ENCODE assay signal across 9 cellular contexts in the genomic region with DNA sequence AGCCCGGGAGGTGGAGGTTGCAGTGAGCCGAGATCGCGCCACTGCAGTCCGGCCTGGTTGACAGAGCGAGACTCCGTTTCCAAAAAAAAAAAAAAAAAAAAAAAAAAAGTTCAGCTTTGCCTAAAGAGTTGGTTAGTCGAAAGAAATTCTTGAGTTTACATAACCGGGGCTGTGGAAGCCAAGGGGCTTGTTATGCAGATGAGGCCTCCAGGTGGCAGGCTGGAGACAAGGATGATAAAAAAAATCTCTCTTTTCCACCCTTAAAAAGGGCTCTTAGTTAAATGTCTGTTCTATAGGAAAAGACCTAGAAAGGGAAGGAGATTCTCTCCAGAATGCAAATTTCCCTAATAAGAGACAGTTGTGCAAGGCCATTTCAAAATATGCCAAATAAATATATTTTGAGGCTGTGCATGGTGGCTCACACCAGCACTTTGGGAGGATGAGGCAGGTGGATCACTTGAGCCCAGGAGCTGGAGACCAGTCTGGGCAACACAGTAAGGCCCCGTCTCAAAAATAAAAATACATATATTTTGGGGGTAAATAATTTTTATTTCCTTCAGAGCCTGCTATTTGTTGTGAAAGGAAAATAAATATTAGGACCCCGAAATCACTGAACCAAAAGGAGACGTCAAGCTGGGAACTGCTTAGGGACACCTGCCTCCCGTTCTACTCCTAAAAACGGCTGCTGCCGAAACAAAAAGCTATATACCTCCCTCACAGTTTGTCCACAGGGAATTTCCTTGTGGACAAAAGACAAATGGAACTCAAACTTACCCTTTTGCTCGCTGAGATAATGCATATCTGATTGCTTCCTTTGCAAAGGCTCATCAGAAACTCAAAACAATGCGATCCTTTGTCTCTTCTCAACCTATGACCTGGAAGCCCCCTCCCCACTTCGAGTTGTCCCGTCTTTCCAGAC. TPM values are rescaled to one million over a fixed set of nuclear protein-coding genes. Genes with fewer than 3 reads are reported as not detected.
DNase-seq lines count a peak whose midpoint lies in the region; ATAC-seq and TF ChIP-seq lines count a peak whose summit lies in the region.
"Had no signal": no experiment of that assay in that cellular context is flagged by ENCODE, and none has a peak within 500 bp of the region (broad histone marks: within the 10 kb centered on the region; RNA-seq: fewer than 3 reads in every experiment).

No MANE protein-coding gene starts in this region.

- H3K27ac Mint-ChIP-seq in CD4-positive, alpha-beta memory T cell: peak overlapping the region; percentile 1 to 89 (median 78)
- peak overlapping the region in 5 of 6 donors; percentile 77 to 97 (median 91) for H3K27ac Mint-ChIP-seq in immature natural killer cell

- POLR2A ChIA-PET in CD4-positive, alpha-beta memory T cell (lab: Charles Lee; ENCODE audit: partially characterized antibody): interaction anchor here (0.8 to 5.6 kb wide), 16 partner anchors 10 to 145 kb away, joined by 3 to 53 read pairs (median 6); partner anchors contain the start of genes BET1L, PGGHG, PSMD13 and PTDSS2

- peaks cover 42% of the 10 kb centered on the region for H3K4me1 ChIP-seq in CD4-positive, alpha-beta memory T cell (ENCODE audit: insufficient read depth, low read length)
- H3K4me1 ChIP-seq in HAP-1: peaks cover 14% of the 10 kb centered on the region

- no peaks in the 10 kb centered on the region for H3K27me3 ChIP-seq in CD4-positive, alpha-beta memory T cell (ENCODE audit: insufficient read depth, low read length)
- H3K27me3 ChIP-seq in HAP-1 (ENCODE audit: low read depth): 0 out of 2 replicates have a peak, but pooled peaks cover 2% of the 10 kb centered on the region
- H3K27me3 ChIP-seq in brain microvascular endothelial cell (replicated peaks): peaks cover 2% of the 10 kb centered on the region

- peak overlapping the region; percentile 6 for H3K27ac ChIP-seq in CD4-positive, alpha-beta memory T cell (ENCODE audit: low read depth, low read length)
- H3K27ac ChIP-seq in brain microvascular endothelial cell: no peak overlapping the region

- intact Hi-C loops in CD4-positive, alpha-beta memory T cell (cut with micrococcal nuclease): loop anchor here (1.0 to 5.0 kb wide), 5 partner anchors 38 to 212 kb away; no protein-coding TSS in a partner anchor

- H3K4me3 ChIP-seq in CD4-positive, alpha-beta memory T cell (ENCODE audit: low read length in 2 of 2): no peak overlapping the region
- no peak overlapping the region for H3K4me3 ChIP-seq in HAP-1
- no peak overlapping the region for H3K4me3 ChIP-seq in brain microvascular endothelial cell (ENCODE audit: low read depth, low read length)

- peak overlapping the region in 5 of 8 donors; percentile 36 to 76 (median 52) for H3K4me3 Mint-ChIP-seq in CD4-positive, alpha-beta memory T cell
- H3K4me3 Mint-ChIP-seq in immature natural killer cell: peak overlapping the region; percentile 39 to 59 (median 57)

- peaks cover 8 to 16% of the 10 kb centered on the region in 2 donors for H3K36me3 Mint-ChIP-seq in CD4-positive, alpha-beta memory T cell
- H3K36me3 Mint-ChIP-seq in immature natural killer cell: peaks cover 0 to 8% (median 5%) of the 10 kb centered on the region in 3 donors

- H3K9me3 ChIP-seq in CD4-positive, alpha-beta memory T cell (ENCODE audit: control insufficient read depth in 1 of 2, low read length in 2 of 2): no peaks in the 10 kb centered on the region
- no peaks in the 10 kb centered on the region for H3K9me3 ChIP-seq in HAP-1

- TF ChIP-seq CTCF in brain microvascular endothelial cell (IDR thresholded peaks at IDR 0.05; ENCODE audit: low read depth, low read length, missing control alignments): peak; percentile 85

- peaks cover 0 to 3% of the 10 kb centered on the region in 2 donors for H3K27me3 Mint-ChIP-seq in CD4-positive, alpha-beta memory T cell
- H3K27me3 Mint-ChIP-seq in immature natural killer cell (ENCODE audit: low read depth in 3 of 3): peaks cover 6 to 23% (median 7%) of the 10 kb centered on the region in 3 donors

- peaks cover 0 to 5% (median 0%) of the 10 kb centered on the region in 8 donors for H3K9me3 Mint-ChIP-seq in CD4-positive, alpha-beta memory T cell
- no peaks in the 10 kb centered on the region for H3K9me3 Mint-ChIP-seq in immature natural killer cell

- ATAC-seq in GM19397 (IDR thresholded peaks at IDR 0.05; ENCODE audit: unreplicated experiment): no peak

- H3K36me3 ChIP-seq in CD4-positive, alpha-beta memory T cell (ENCODE audit: insufficient read depth, low read length): no peaks in the 10 kb centered on the region
- H3K36me3 ChIP-seq in HAP-1 (replicated peaks) (no peaks in the 10 kb centered on the region), brain microvascular endothelial cell (replicated peaks) (no peaks in the 10 kb centered on the region)

- CTCF ChIA-PET in CD4-positive, alpha-beta memory T cell (lab: Charles Lee; ENCODE audit: partially characterized antibody): interaction anchor here (0.6 to 5.6 kb wide), 31 partner anchors 11 to 148 kb away, joined by 3 to 67 read pairs (median 4); partner anchors contain the start of genes BET1L, PTDSS2 and RIC8A

- H3K4me1 Mint-ChIP-seq in CD4-positive, alpha-beta memory T cell: peaks cover 20 to 58% (median 34%) of the 10 kb centered on the region in 4 donors
- peaks cover 47 to 52% of the 10 kb centered on the region in 2 donors for H3K4me1 Mint-ChIP-seq in immature natural killer cell

- DNase-seq in CD4-positive, alpha-beta memory T cell: peak; percentile 64 to 75 (median 67)
- DNase-seq in HAP-1 (ENCODE audit: low spot score in 2 of 2) (peak; percentile 76 to 78), RPMI8226 (peak; percentile 65), brain microvascular endothelial cell (peak; percentile 59), immature natural killer cell (peak; percentile 57 to 66 (median 64)), ureter (ENCODE audit: low spot score) (no peak)
- peak; percentile 54 for DNase-seq in stimulated activated CD4-positive, alpha-beta T cell treated with anti-CD3 and anti-CD28 coated beads, Interleukin-2, amount 100 ng/mL, for 4 hours (ENCODE audit: low read depth)

- in situ Hi-C loops in HAP-1 (cut with MboI; ENCODE audit: low sequenced_read_pairs) (loop anchor here (5.0 kb wide), 1 partner anchor 47 kb away; no protein-coding TSS in a partner anchor), brain microvascular endothelial cell (cut with HindIII; ENCODE audit: low pct_ligation_motif_present, low sequenced_read_pairs) (no loop called here)

RNA-seq across cellular contexts. Expression of gene IFITM2, which starts 2.4 kb away (rescaled TPM):
- 100 to 1,000 TPM; 202 to 203 TPM for total RNA-seq in CD4-positive, alpha-beta memory T cell
- polyA plus RNA-seq in CD4-positive, alpha-beta memory T cell: 1,000 to 10,000 TPM; 2,491 to 3,716 TPM
- 1,000 to 10,000 TPM; 4,348 to 7,867 (median 6,958) TPM for polyA plus RNA-seq in immature natural killer cell
- 408 TPM for total RNA-seq in ureter

RNA-seq across cellular contexts. Expression of gene IFITM5, which starts 5.8 kb away (rescaled TPM):
- not detected for total RNA-seq in CD4-positive, alpha-beta memory T cell
- polyA plus RNA-seq in CD4-positive, alpha-beta memory T cell: not detected
- polyA plus RNA-seq in immature natural killer cell: not detected
- not detected for total RNA-seq in ureter
- total RNA-seq: T-helper 2 cell treated with Interferon-gamma antibody and Interleukin-4, amounts not matched to agents 100 ng/mL and 5 ng/mL, for 36 hours had no signal

RNA-seq across cellular contexts. Expression of gene IFITM1, which starts 8.7 kb away (rescaled TPM):
- 100 to 1,000 TPM; 119 to 121 TPM for total RNA-seq in CD4-positive, alpha-beta memory T cell
- polyA plus RNA-seq in CD4-positive, alpha-beta memory T cell: 1,000 to 10,000 TPM; 2,073 to 2,173 TPM
- polyA plus RNA-seq in immature natural killer cell: 1,000 to 10,000 TPM; 2,792 to 4,533 (median 3,562) TPM
- 150 TPM for total RNA-seq in ureter

RNA-seq across cellular contexts. Expression of gene IFITM3, which starts 15.5 kb away (rescaled TPM):
- total RNA-seq in CD4-positive, alpha-beta memory T cell: 1 to 10 TPM; 6.2 to 7.2 TPM
- polyA plus RNA-seq in CD4-positive, alpha-beta memory T cell: 100 to 1,000 TPM in 1 of 2 donors, 1 to 10 TPM in 1; 9.1 to 108 TPM
- polyA plus RNA-seq in immature natural killer cell: 100 to 1,000 TPM; 138 to 675 (median 423) TPM
- 536 TPM for total RNA-seq in ureter

RNA-seq across cellular contexts. Expression of gene PGGHG, which starts 16.2 kb away (rescaled TPM):
- 100 to 1,000 TPM; 304 TPM for total RNA-seq in CD4-positive, alpha-beta memory T cell
- polyA plus RNA-seq in CD4-positive, alpha-beta memory T cell: 1 to 10 TPM; 3.0 to 5.6 TPM
- polyA plus RNA-seq in immature natural killer cell: 10 to 100 TPM in 2 of 3 donors, 1 to 10 TPM in 1; 8.1 to 17.4 (median 11.4) TPM
- total RNA-seq in ureter: 45.0 TPM
